In genomic region chr2:69173706-69174105, GRCh38 we compare ENCODE assay signal across 24 cellular contexts.
DNase-seq lines count a peak whose midpoint lies in the region; ATAC-seq, FAIRE-seq and TF ChIP-seq lines count a peak whose summit lies in the region.
"Had no signal": no experiment of that assay in that cellular context is flagged by ENCODE, and none has a peak within 500 bp of the region (broad histone marks: within the 10 kb centered on the region; RNA-seq: fewer than 3 reads in every experiment).

No MANE protein-coding gene starts in this region.

- POLR2A ChIA-PET in endothelial cell of umbilical vein (lab: Charles Lee): no interaction called here
- POLR2A ChIA-PET in activated CD8-positive, alpha-beta T cell treated with anti-CD3 and anti-CD28 coated beads for 36 hours (lab: Charles Lee): interaction anchor here (0.7 kb wide), 1 partner anchor 145 kb away, joined by 3 read pairs; no protein-coding TSS in a partner anchor

- FAIRE-seq in endothelial cell of umbilical vein (lab: Jason Lieb, UNC): no peak
- FAIRE-seq: HepG2 had no signal

- no peak for DNase-seq in brain microvascular endothelial cell
- DNase-seq in endothelial cell of umbilical vein (ENCODE audit: low read depth, low spot score): peak; percentile 33
- no peak for DNase-seq in psoas muscle
- no peak for DNase-seq in vagina (ENCODE audit: extremely low spot score in 2 of 2)
- DNase-seq in inferior parietal cortex (ENCODE audit: extremely low spot score): no peak
- DNase-seq in activated CD8-positive, alpha-beta T cell treated with anti-CD3 and anti-CD28 coated beads for 36 hours: no peak
- DNase-seq in amniotic stem cell (lab: John Stamatoyannopoulos, UW): no peak
- DNase-seq: CD4-positive, CD25-positive, alpha-beta regulatory T cell; COR-L47; DMS79 treated with DMSO at 0.1 percent for 48 hours; GOT3; HCEC 1CT; KBM-7; NCI-H1105; NCI-H146; NCI-H2029 treated with DMSO at 0.1 percent for 48 hours; NCI-H226; NCI-H510A treated with DMSO at 0.1 percent for 48 hours; NCI-H774; NK-92 treated with Interleukin-12 subunit alpha and Interleukin-12 subunit beta, amount 100 ng/mL, for 24 hours; SHP77 treated with DMSO at 0.1 percent for 48 hours had no signal

- no peak overlapping the region for H3K4me2 ChIP-seq in endothelial cell of umbilical vein (ENCODE audit: insufficient read depth, low read length)

- H3K9me3 Mint-ChIP-seq in activated CD8-positive, alpha-beta T cell treated with anti-CD3 and anti-CD28 coated beads for 36 hours: no peaks in the 10 kb centered on the region
- H3K9me3 Mint-ChIP-seq: CD4-positive, CD25-positive, alpha-beta regulatory T cell had no signal

- in situ Hi-C loops in brain microvascular endothelial cell (cut with HindIII; ENCODE audit: low pct_ligation_motif_present, low sequenced_read_pairs): no loop called here

- H3K27me3 Mint-ChIP-seq in activated CD8-positive, alpha-beta T cell treated with anti-CD3 and anti-CD28 coated beads for 36 hours: peaks cover 17% of the 10 kb centered on the region

- no peak overlapping the region for H3K27ac Mint-ChIP-seq in activated CD8-positive, alpha-beta T cell treated with anti-CD3 and anti-CD28 coated beads for 36 hours
- H3K27ac Mint-ChIP-seq: CD4-positive, CD25-positive, alpha-beta regulatory T cell had no signal

- H4K20me1 ChIP-seq in endothelial cell of umbilical vein (replicated peaks; ENCODE audit: control insufficient read depth, extremely low read depth, insufficient read depth, low read length): no peaks in the 10 kb centered on the region

- H3K36me3 Mint-ChIP-seq in activated CD8-positive, alpha-beta T cell treated with anti-CD3 and anti-CD28 coated beads for 36 hours (ENCODE audit: low read depth): no peaks in the 10 kb centered on the region
- H3K36me3 Mint-ChIP-seq: CD4-positive, CD25-positive, alpha-beta regulatory T cell had no signal

- H3K4me1 Mint-ChIP-seq in activated CD8-positive, alpha-beta T cell treated with anti-CD3 and anti-CD28 coated beads for 36 hours (ENCODE audit: low read depth): peaks cover 4% of the 10 kb centered on the region
- H3K4me1 Mint-ChIP-seq: CD4-positive, CD25-positive, alpha-beta regulatory T cell had no signal

- TF ChIP-seq POLR2A in endothelial cell of umbilical vein (IDR thresholded peaks at IDR 0.05; ENCODE audit: low read depth, low read length): no peak
- TF ChIP-seq POLR2A in vagina (IDR thresholded peaks at IDR 0.05): no peak

- no peak overlapping the region for H2AFZ ChIP-seq in endothelial cell of umbilical vein (ENCODE audit: low read depth, low read length)

- no peak for ATAC-seq in psoas muscle
- ATAC-seq in activated CD8-positive, alpha-beta T cell treated with anti-CD3 and anti-CD28 coated beads for 36 hours: no peak
- ATAC-seq: HepG2 had no signal

- H3K4me3 ChIP-seq in brain microvascular endothelial cell (ENCODE audit: low read depth, low read length): no peak overlapping the region
- no peak overlapping the region for H3K4me3 ChIP-seq in endothelial cell of umbilical vein (replicated peaks in 1 of 3; ENCODE audit: insufficient read depth in 1 of 3, low read depth in 1 of 3, low read length in 3 of 3)
- H3K4me3 ChIP-seq in psoas muscle: no peak overlapping the region
- H3K4me3 ChIP-seq in vagina: no peak overlapping the region

- no peaks in the 10 kb centered on the region for H3K9me3 ChIP-seq in endothelial cell of umbilical vein (replicated peaks; ENCODE audit: control insufficient read depth, insufficient read depth, low read length)
- H3K9me3 ChIP-seq in psoas muscle: no peaks in the 10 kb centered on the region
- H3K9me3 ChIP-seq in vagina: no peaks in the 10 kb centered on the region

- intact Hi-C loops in endothelial cell of umbilical vein (cut with micrococcal nuclease) (no loop called here), psoas muscle (cut with DNase I) (no loop called here), vagina (cut with DNase I) (no loop called here)
- intact Hi-C loops in activated CD8-positive, alpha-beta T cell treated with anti-CD3 and anti-CD28 coated beads for 36 hours (cut with micrococcal nuclease): no loop called here

- no peaks in the 10 kb centered on the region for H3K79me2 ChIP-seq in endothelial cell of umbilical vein (ENCODE audit: control insufficient read depth, insufficient read depth, low read length)

- no peaks in the 10 kb centered on the region for H3K9me1 ChIP-seq in endothelial cell of umbilical vein (replicated peaks; ENCODE audit: control insufficient read depth, extremely low read depth, insufficient read depth, low read length)

- WGBS in psoas muscle, 3 donors: 86 to 92% (median 91%) methylated on average over 1 of the region's 1 CpG

- no TSS peak for BruUV-seq in endothelial cell of umbilical vein (replicated peaks; lab: Mats Ljungman, UMichigan)

- H3K4me1 ChIP-seq in endothelial cell of umbilical vein (ENCODE audit: control insufficient read depth, extremely low read depth, insufficient read depth, low read length) (peaks cover 14% of the 10 kb centered on the region), psoas muscle (peaks cover 21% of the 10 kb centered on the region), vagina (peaks cover 48% of the 10 kb centered on the region)

- H3K27ac ChIP-seq in brain microvascular endothelial cell (no peak overlapping the region), endothelial cell of umbilical vein (ENCODE audit: insufficient read depth, low read depth, low read length) (no peak overlapping the region), psoas muscle (peak overlapping the region; percentile 10), vagina (peak overlapping the region; percentile 37)
- H3K27ac ChIP-seq: HL-60, RWPE1 had no signal

- TF ChIP-seq CTCF in brain microvascular endothelial cell (IDR thresholded peaks at IDR 0.05; ENCODE audit: low read depth, low read length, missing control alignments): peak; percentile 7
- no peak for TF ChIP-seq CTCF in endothelial cell of umbilical vein (IDR thresholded peaks at IDR 0.05; ENCODE audit: extremely low read depth in 1 of 2, insufficient read depth in 1 of 2, low read depth in 1 of 2, low read length in 2 of 2)
- TF ChIP-seq CTCF in psoas muscle (IDR thresholded peaks at IDR 0.05): no peak
- TF ChIP-seq CTCF in vagina (IDR thresholded peaks at IDR 0.05): no peak
- no peak for TF ChIP-seq CTCF in activated CD8-positive, alpha-beta T cell treated with anti-CD3 and anti-CD28 coated beads for 36 hours (IDR thresholded peaks at IDR 0.05)

- dilution Hi-C loops in endothelial cell of umbilical vein (cut with MboI; ENCODE audit: extremely low pct_ligation_motif_present, low sequenced_read_pairs): no loop called here

- CTCF ChIA-PET in endothelial cell of umbilical vein (lab: Charles Lee): interaction anchor here (0.9 to 2.1 kb wide), 3 partner anchors 10 to 112 kb away, joined by 4 to 16 read pairs (median 4); no protein-coding TSS in a partner anchor
- CTCF ChIA-PET in activated CD8-positive, alpha-beta T cell treated with anti-CD3 and anti-CD28 coated beads for 36 hours (lab: Charles Lee): interaction anchor here (0.6 kb wide), 1 partner anchor 45 kb away, joined by 3 read pairs; no protein-coding TSS in a partner anchor

- no peak overlapping the region for H3K9ac ChIP-seq in endothelial cell of umbilical vein (replicated peaks; ENCODE audit: extremely low read depth, insufficient read depth, low read length)

- H3K27me3 ChIP-seq in brain microvascular endothelial cell (replicated peaks) (no peaks in the 10 kb centered on the region), endothelial cell of umbilical vein (ENCODE audit: control insufficient read depth in 2 of 2, insufficient read depth in 2 of 2, low read length in 2 of 2) (no peaks in the 10 kb centered on the region), psoas muscle (ENCODE audit: insufficient read depth in 3 of 3, low read length in 2 of 3) (peaks cover 0 to 2% (median 0%) of the 10 kb centered on the region in 3 donors), vagina (no peaks in the 10 kb centered on the region)

- H3K36me3 ChIP-seq in brain microvascular endothelial cell (replicated peaks) (no peaks in the 10 kb centered on the region), endothelial cell of umbilical vein (ENCODE audit: control insufficient read depth in 2 of 2, extremely low read depth in 1 of 2, insufficient read depth in 2 of 2, low read length in 2 of 2) (no peaks in the 10 kb centered on the region), psoas muscle (ENCODE audit: insufficient read depth in 1 of 2, low read depth in 1 of 2) (no peaks in the 10 kb centered on the region), vagina (no peaks in the 10 kb centered on the region)

- no peak overlapping the region for H3K4me3 Mint-ChIP-seq in activated CD8-positive, alpha-beta T cell treated with anti-CD3 and anti-CD28 coated beads for 36 hours
- H3K4me3 Mint-ChIP-seq: CD4-positive, CD25-positive, alpha-beta regulatory T cell had no signal

TF ChIP-seq in endothelial cell of umbilical vein, 7 proteins besides CTCF, POLR2A, EP300 and RAD21:
- TF ChIP-seq MYC (IDR thresholded peaks at IDR 0.05; ENCODE audit: low read depth, low read length) (no peak), EZH2 (IDR thresholded peaks at IDR 0.05; ENCODE audit: borderline replicate concordance, low read depth, low read length, severe bottlenecking) (no peak), FOS (IDR thresholded peaks at IDR 0.05; ENCODE audit: borderline replicate concordance, insufficient read depth, low read length) (no peak)

Comparison
In these comparisons a context has a peak if more than half of its experiments do, and no peak if none do; other contexts are left out.
1. H3K27ac ChIP-seq: peak in psoas muscle (single experiment) and vagina (single experiment); none in brain microvascular endothelial cell (single experiment) and endothelial cell of umbilical vein (single experiment).